ENCODE assay signal across 11 cellular contexts in the genomic region with DNA sequence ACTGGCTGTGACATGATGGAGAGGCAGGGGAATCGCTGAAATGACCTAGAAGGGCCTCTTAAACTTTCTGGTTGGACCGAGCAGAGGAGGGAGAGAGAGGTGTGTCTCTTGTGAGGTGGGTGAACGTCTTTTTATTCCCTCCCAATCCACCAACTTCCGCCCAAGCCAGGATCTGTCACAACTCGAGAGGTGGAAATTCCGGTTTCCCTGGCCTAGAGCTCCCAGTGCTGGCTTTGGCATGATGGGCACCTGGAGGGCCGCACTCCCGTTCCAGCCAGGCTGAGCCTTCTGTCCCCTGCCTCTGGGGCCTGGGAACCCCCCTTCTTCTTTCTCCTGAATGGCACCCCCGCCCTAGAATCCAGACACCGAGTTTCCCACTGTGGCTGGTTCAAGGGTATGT. TPM values are rescaled to one million over a fixed set of nuclear protein-coding genes. Genes with fewer than 3 reads are reported as not detected.
DNase-seq lines count a peak whose midpoint lies in the region; ATAC-seq and TF ChIP-seq lines count a peak whose summit lies in the region.
"Had no signal": no experiment of that assay in that cellular context is flagged by ENCODE, and none has a peak within 500 bp of the region (broad histone marks: within the 10 kb centered on the region; RNA-seq: fewer than 3 reads in every experiment).

A gene (plus strand): TSS at position 224 of the 400 bp plus-strand sequence. CDS start 994 bp downstream, outside the sequence.

- peaks cover 98% of the 10 kb centered on the region for H3K4me1 Mint-ChIP-seq in stimulated activated naive CD8-positive, alpha-beta T cell treated with anti-CD3 and anti-CD28 coated beads, Interleukin-15, amount 100 ng/mL, for 72 hours
- H3K4me1 Mint-ChIP-seq in chondrocyte (ENCODE audit: low read depth) = no peaks in the 10 kb centered on the region

- H3K36me3 Mint-ChIP-seq in chondrocyte (ENCODE audit: low read depth) = peaks cover 2% of the 10 kb centered on the region

- peak within 1 kb of the TSS; percentile 93 to 95 for H3K4me3 Mint-ChIP-seq in stimulated activated naive CD8-positive, alpha-beta T cell treated with anti-CD3 and anti-CD28 coated beads, Interleukin-15, amount 100 ng/mL, for 72 hours
- no peak within 1 kb of the TSS for H3K4me3 Mint-ChIP-seq in chondrocyte (ENCODE audit: unreplicated experiment)

- peak within 1 kb of the TSS; percentile 86 for H3K27ac ChIP-seq in VCaP
- H3K27ac ChIP-seq: A549 had no signal

- peak; percentile 88 for ATAC-seq in left colon
- ATAC-seq in stimulated activated naive CD8-positive, alpha-beta T cell treated with anti-CD3 and anti-CD28 coated beads, Interleukin-15, amount 100 ng/mL, for 72 hours = no peak
- ATAC-seq in GM19463 (IDR thresholded peaks at IDR 0.05; ENCODE audit: unreplicated experiment) = no peak
- no peak for ATAC-seq in HG03469 (IDR thresholded peaks at IDR 0.05; ENCODE audit: unreplicated experiment)
- ATAC-seq: A549, sciatic nerve had no signal

- H3K27me3 Mint-ChIP-seq in stimulated activated naive CD8-positive, alpha-beta T cell treated with anti-CD3 and anti-CD28 coated beads, Interleukin-15, amount 100 ng/mL, for 72 hours = peaks cover 8% of the 10 kb centered on the region
- peaks cover 6% of the 10 kb centered on the region for H3K27me3 Mint-ChIP-seq in chondrocyte (ENCODE audit: low read depth)

- TF ChIP-seq CTCF in VCaP (conservative IDR thresholded peaks at IDR 0.05) (no peak), chondrocyte (IDR thresholded peaks at IDR 0.05) (no peak)

- intact Hi-C loops in T-helper 2 cell treated with Interferon-gamma antibody and Interleukin-4, amounts not matched to agents 100 ng/mL and 5 ng/mL, for 36 hours (cut with micrococcal nuclease) = no loop called here
- intact Hi-C loops in left colon (cut with DNase I, micrococcal nuclease) = no loop called here

- no peaks in the 10 kb centered on the region for H3K9me3 Mint-ChIP-seq in stimulated activated naive CD8-positive, alpha-beta T cell treated with anti-CD3 and anti-CD28 coated beads, Interleukin-15, amount 100 ng/mL, for 72 hours
- no peaks in the 10 kb centered on the region for H3K9me3 Mint-ChIP-seq in chondrocyte (ENCODE audit: low read depth)

- no peak for DNase-seq in T-helper 2 cell
- peak in 1 of 2 donors; percentile 59 for DNase-seq in left colon
- DNase-seq in stimulated activated naive CD8-positive, alpha-beta T cell treated with anti-CD3 and anti-CD28 coated beads, Interleukin-15, amount 100 ng/mL, for 72 hours = no peak
- DNase-seq in chondrocyte (ENCODE audit: low spot score) = no peak
- DNase-seq: SHP77 had no signal

- H3K27ac Mint-ChIP-seq in stimulated activated naive CD8-positive, alpha-beta T cell treated with anti-CD3 and anti-CD28 coated beads, Interleukin-15, amount 100 ng/mL, for 72 hours = peak within 1 kb of the TSS; percentile 92 to 93
- H3K27ac Mint-ChIP-seq in chondrocyte (ENCODE audit: unreplicated experiment) = no peak within 1 kb of the TSS

RNA-seq across cellular contexts. Expression of the gene that starts here (rescaled TPM):
- total RNA-seq in T-helper 2 cell treated with Interferon-gamma antibody and Interleukin-4, amounts not matched to agents 100 ng/mL and 5 ng/mL, for 36 hours = 10.5 and 12.4 TPM in 2 replicates
- 1 to 10 TPM; 3.5 to 6.5 TPM for total RNA-seq in left colon
- 1.6 to 2.5 TPM (median 2.0 TPM) in 3 replicates for total RNA-seq in chondrocyte
